1 cellular context compared by ENCODE assay signal in the genomic region with DNA sequence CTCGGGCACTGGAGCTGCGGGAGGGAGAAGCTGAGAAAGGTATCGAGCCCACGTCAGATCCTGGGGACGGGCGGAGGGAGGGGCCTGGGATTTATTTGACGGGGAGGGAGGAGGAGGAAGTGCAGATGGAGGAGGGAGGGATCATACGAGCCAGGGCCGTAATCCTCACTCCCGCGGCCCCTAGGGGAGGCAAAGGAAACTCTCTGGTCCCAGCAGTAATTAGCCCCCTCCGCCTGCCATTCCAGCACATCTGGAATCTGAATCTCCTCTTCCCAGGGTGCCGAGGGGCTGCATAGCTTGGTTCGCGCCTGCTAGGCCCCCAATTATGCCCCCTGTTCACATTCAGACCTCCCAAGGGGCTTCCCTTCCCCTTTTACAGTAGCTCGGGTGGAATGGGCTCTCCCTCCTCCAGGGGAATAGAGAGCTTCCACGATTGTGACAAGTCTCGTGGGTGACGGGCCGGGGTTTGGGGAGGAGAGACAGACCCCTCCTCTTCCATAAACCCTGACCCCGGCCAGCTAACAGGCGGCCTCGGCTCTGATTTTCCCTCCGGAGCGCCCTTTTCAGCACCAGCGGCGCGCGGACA.
TF ChIP-seq lines count a peak whose summit lies in the region.

A gene (minus strand): TSS at position 35 of the 586 bp plus-strand sequence. CDS start 531 bp downstream, outside the sequence.

TF ChIP-seq in K562, 482 proteins besides CTCF, POLR2A, EP300 and RAD21 (continued from another document):
- TF ChIP-seq, protein P1, sequence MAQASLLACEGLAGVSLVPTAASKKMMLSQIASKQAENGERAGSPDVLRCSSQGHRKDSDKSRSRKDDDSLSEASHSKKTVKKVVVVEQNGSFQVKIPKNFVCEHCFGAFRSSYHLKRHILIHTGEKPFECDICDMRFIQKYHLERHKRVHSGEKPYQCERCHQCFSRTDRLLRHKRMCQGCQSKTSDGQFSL (CRISPR knock-in tag; IDR thresholded peaks at IDR 0.05), result no peak
- TF ChIP-seq, protein P1 (tag; IDR thresholded peaks at IDR 0.05), result no peak
- no peak for TF ChIP-seq ZKSCAN8 (CRISPR knock-in tag; IDR thresholded peaks at IDR 0.05)
